In the genomic region with DNA sequence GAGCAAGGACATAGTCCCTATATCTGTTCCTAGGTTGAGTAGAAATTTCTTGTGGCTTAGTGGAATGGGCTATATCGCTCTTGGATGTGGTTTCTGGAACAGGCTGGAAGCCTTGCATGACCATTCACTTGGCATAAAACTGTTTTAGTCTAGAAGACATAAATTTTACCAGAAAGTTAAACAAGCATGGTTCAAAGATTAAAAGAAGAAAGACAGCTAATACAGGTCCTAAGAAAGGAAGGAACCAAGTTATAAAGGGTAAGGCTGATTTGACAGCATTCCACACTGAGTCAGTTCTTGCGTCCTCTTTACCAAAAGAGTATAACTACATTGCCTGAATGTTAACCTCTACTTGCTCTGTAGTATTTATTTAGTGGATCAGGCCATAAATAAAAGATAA, we compare ENCODE assay signal across 20 cellular contexts.
"Had no signal": no experiment of that assay in that cellular context is flagged by ENCODE, and none has a peak within 500 bp of the region (broad histone marks: within the 10 kb centered on the region; RNA-seq: fewer than 3 reads in every experiment).

No MANE protein-coding gene starts in this region.

- H3K4me3 ChIP-seq: right atrium auricular region, skin epidermis, transverse colon had no signal

- H3K9me3 ChIP-seq: right atrium auricular region, transverse colon had no signal

- H3K27me3 ChIP-seq: right atrium auricular region, transverse colon had no signal

- H3K4me1 ChIP-seq: right atrium auricular region, transverse colon had no signal

- ATAC-seq: activated CD8-positive, alpha-beta T cell treated with anti-CD3 and anti-CD28 coated beads, Interleukin-2, amount 10 ng/mL, durations not matched to agents 7 days and 5 days; effector memory CD8-positive, alpha-beta T cell; T-helper 17 cell; WTC11 had no signal

- H3K36me3 ChIP-seq: right atrium auricular region, transverse colon had no signal

- H3K27ac ChIP-seq: right atrium auricular region, transverse colon had no signal

- FAIRE-seq: bronchial epithelial cell, TTC549 had no signal

- DNase-seq: activated CD4-positive, alpha-beta T cell treated with anti-CD3 and anti-CD28 coated beads for 4 hours; activated CD8-positive, alpha-beta memory T cell treated with anti-CD3 and anti-CD28 coated beads, Interleukin-2, amount 50 U/mL, for 4 hours; activated CD8-positive, alpha-beta T cell treated with anti-CD3 and anti-CD28 coated beads, Interleukin-2, amount 10 ng/mL, durations not matched to agents 7 days and 5 days; activated effector memory CD4-positive, alpha-beta T cell treated with anti-CD3 and anti-CD28 coated beads, Interleukin-2, amount 50 U/mL, for 16 hours; activated T-cell treated with anti-CD3 and anti-CD28 coated beads, Interleukin-2, amount 50 U/mL, for 48 hours; amygdala; dermis blood vessel endothelial cell; effector memory CD8-positive, alpha-beta T cell; foreskin fibroblast; occipital lobe; stimulated activated CD4-positive, alpha-beta T cell treated with anti-CD3 and anti-CD28 coated beads, Interleukin-4, amount 100 ng/mL, for 24 hours; stimulated activated naive CD4-positive, alpha-beta T cell; substantia nigra; T-helper 17 cell; transverse colon had no signal
